ENCODE assay signal across 11 cellular contexts in genomic region chr7:1811850-1812692, GRCh38.
DNase-seq lines count a peak whose midpoint lies in the region; ATAC-seq and TF ChIP-seq lines count a peak whose summit lies in the region.
"Had no signal": no experiment of that assay in that cellular context is flagged by ENCODE, and none has a peak within 500 bp of the region (broad histone marks: within the 10 kb centered on the region; RNA-seq: fewer than 3 reads in every experiment).

No MANE protein-coding gene starts in this region.

- peak; percentile 43 for DNase-seq in ACHN
- DNase-seq in GM13977 (ENCODE audit: low spot score): peak; percentile 80
- DNase-seq in RWPE2 (ENCODE audit: low spot score): no peak
- DNase-seq in iPS-NIHi11 (ENCODE audit: low spot score): peak; percentile 85
- DNase-seq in activated naive CD8-positive, alpha-beta T cell treated with anti-CD3 and anti-CD28 coated beads, Interleukin-2, amount 50 U/mL, for 24 hours: no peak
- no peak for DNase-seq in activated naive CD8-positive, alpha-beta T cell treated with anti-CD3 and anti-CD28 coated beads for 36 hours
- DNase-seq: activated B cell treated with CpG ODN at 0.5 μM for 24 hours, upper lobe of left lung had no signal

- no peaks in the 10 kb centered on the region for H3K27me3 ChIP-seq in RWPE2 (ENCODE audit: insufficient read depth, poor library complexity, severe bottlenecking)
- H3K27me3 ChIP-seq: upper lobe of left lung had no signal

- H3K4me3 Mint-ChIP-seq in activated naive CD8-positive, alpha-beta T cell treated with anti-CD3 and anti-CD28 coated beads, Interleukin-2, amount 50 U/mL, for 24 hours: no peak overlapping the region
- no peak overlapping the region for H3K4me3 Mint-ChIP-seq in activated naive CD8-positive, alpha-beta T cell treated with anti-CD3 and anti-CD28 coated beads for 36 hours
- H3K4me3 Mint-ChIP-seq: activated B cell treated with CpG ODN at 0.5 μM for 24 hours had no signal

- H3K36me3 Mint-ChIP-seq in activated naive CD8-positive, alpha-beta T cell treated with anti-CD3 and anti-CD28 coated beads, Interleukin-2, amount 50 U/mL, for 24 hours (ENCODE audit: low read depth): no peaks in the 10 kb centered on the region
- H3K36me3 Mint-ChIP-seq in activated naive CD8-positive, alpha-beta T cell treated with anti-CD3 and anti-CD28 coated beads for 36 hours: no peaks in the 10 kb centered on the region

- no peak overlapping the region for H3K4me3 ChIP-seq in RWPE2 (ENCODE audit: severe bottlenecking)
- H3K4me3 ChIP-seq: upper lobe of left lung had no signal

- H3K9me3 Mint-ChIP-seq in activated naive CD8-positive, alpha-beta T cell treated with anti-CD3 and anti-CD28 coated beads, Interleukin-2, amount 50 U/mL, for 24 hours: no peaks in the 10 kb centered on the region
- no peaks in the 10 kb centered on the region for H3K9me3 Mint-ChIP-seq in activated naive CD8-positive, alpha-beta T cell treated with anti-CD3 and anti-CD28 coated beads for 36 hours
- H3K9me3 Mint-ChIP-seq: activated B cell treated with CpG ODN at 0.5 μM for 24 hours had no signal

- H3K4me1 Mint-ChIP-seq in activated naive CD8-positive, alpha-beta T cell treated with anti-CD3 and anti-CD28 coated beads, Interleukin-2, amount 50 U/mL, for 24 hours: peaks cover 2% of the 10 kb centered on the region
- H3K4me1 Mint-ChIP-seq in activated naive CD8-positive, alpha-beta T cell treated with anti-CD3 and anti-CD28 coated beads for 36 hours: no peaks in the 10 kb centered on the region
- H3K4me1 Mint-ChIP-seq: activated B cell treated with CpG ODN at 0.5 μM for 24 hours had no signal

- ATAC-seq in RWPE2 (ENCODE audit: low read depth) (peak; percentile 72), HG03432 (IDR thresholded peaks at IDR 0.05; ENCODE audit: unreplicated experiment) (no peak), HG03520 (IDR thresholded peaks at IDR 0.05; ENCODE audit: unreplicated experiment) (no peak)
- ATAC-seq in activated naive CD8-positive, alpha-beta T cell treated with anti-CD3 and anti-CD28 coated beads, Interleukin-2, amount 50 U/mL, for 24 hours: no peak

- no peaks in the 10 kb centered on the region for H3K27me3 Mint-ChIP-seq in activated naive CD8-positive, alpha-beta T cell treated with anti-CD3 and anti-CD28 coated beads, Interleukin-2, amount 50 U/mL, for 24 hours
- no peaks in the 10 kb centered on the region for H3K27me3 Mint-ChIP-seq in activated naive CD8-positive, alpha-beta T cell treated with anti-CD3 and anti-CD28 coated beads for 36 hours
- H3K27me3 Mint-ChIP-seq: activated B cell treated with CpG ODN at 0.5 μM for 24 hours had no signal

- H3K27ac ChIP-seq in RWPE2 (ENCODE audit: poor library complexity, severe bottlenecking): no peak overlapping the region
- H3K27ac ChIP-seq: epithelial cell of prostate, upper lobe of left lung had no signal

- peak; percentile 42 for TF ChIP-seq CTCF in GM13977 (IDR thresholded peaks at IDR 0.05; ENCODE audit: extremely low read depth, insufficient read depth, missing control alignments)
- TF ChIP-seq CTCF in RWPE2 (IDR thresholded peaks at IDR 0.05; ENCODE audit: poor library complexity, severe bottlenecking): peak; percentile 63

- no peak overlapping the region for H3K27ac Mint-ChIP-seq in activated naive CD8-positive, alpha-beta T cell treated with anti-CD3 and anti-CD28 coated beads, Interleukin-2, amount 50 U/mL, for 24 hours
- no peak overlapping the region for H3K27ac Mint-ChIP-seq in activated naive CD8-positive, alpha-beta T cell treated with anti-CD3 and anti-CD28 coated beads for 36 hours
- H3K27ac Mint-ChIP-seq: activated B cell treated with CpG ODN at 0.5 μM for 24 hours had no signal

- in situ Hi-C loops in ACHN (cut with HindIII; ENCODE audit: low pct_ligation_motif_present, low pct_unique_long_range_greater_than_20kb, low sequenced_read_pairs) (no loop called here), GM13977 (cut with MboI; ENCODE audit: low pct_unique_long_range_greater_than_20kb, low sequenced_read_pairs, unreplicated experiment) (no loop called here)

- H3K9me3 ChIP-seq in RWPE2 (ENCODE audit: severe bottlenecking): no peaks in the 10 kb centered on the region
- H3K9me3 ChIP-seq: upper lobe of left lung had no signal

- H3K4me1 ChIP-seq in RWPE2 (ENCODE audit: insufficient read depth, poor library complexity, severe bottlenecking): no peaks in the 10 kb centered on the region

- no peaks in the 10 kb centered on the region for H3K36me3 ChIP-seq in RWPE2 (ENCODE audit: low read depth)

Comparison
In these comparisons a context has a peak if more than half of its experiments do, and no peak if none do; other contexts are left out.
1. DNase-seq: peak in ACHN (single experiment), GM13977 (single experiment) and iPS-NIHi11 (single experiment); none in RWPE2 (single experiment), activated naive CD8-positive, alpha-beta T cell treated with anti-CD3 and anti-CD28 coated beads, Interleukin-2, amount 50 U/mL, for 24 hours (single experiment) and activated naive CD8-positive, alpha-beta T cell treated with anti-CD3 and anti-CD28 coated beads for 36 hours (single experiment).